9 cellular contexts compared by ENCODE assay signal in genomic region chr5:138274189-138274853, GRCh38. TPM values are rescaled to one million over a fixed set of nuclear protein-coding genes. Genes with fewer than 3 reads are reported as not detected.
A peak's percentile ranks its signal among the peaks of the same experiment; 100 is the strongest.
DNase-seq lines count a peak whose midpoint lies in the region; ATAC-seq, FAIRE-seq and TF ChIP-seq lines count a peak whose summit lies in the region.
"Had no signal": no experiment of that assay in that cellular context is flagged by ENCODE, and none has a peak within 500 bp of the region (broad histone marks: within the 10 kb centered on the region; RNA-seq: fewer than 3 reads in every experiment).

TSS of gene GFRA3 (minus strand) at chr5:138274621. CDS start at chr5:138274424, 197 bp downstream.

- 3% methylated on average over 31 of the region's 62 CpGs; no CpG with 5 or more reads in 1 of the 2 experiments for WGBS in H1 (ENCODE audit: extremely low coverage in 1 of 2, insufficient coverage in 1 of 2, insufficient read length in 1 of 2, insufficient replicate concordance in 2 of 2, low coverage in 1 of 2, low lambda C conversion rate in 2 of 2, missing lambda C conversion rate in 1 of 2), 2 experiments

- H3K36me3 ChIP-seq in DOHH2 (ENCODE audit: control insufficient read depth, low read length) (no peaks in the 10 kb centered on the region), H1 (ENCODE audit: control insufficient read depth in 2 of 4, insufficient read depth in 4 of 4, low read length in 3 of 4) (no peaks in the 10 kb centered on the region), neural progenitor cell (no peaks in the 10 kb centered on the region)

- peak within 1 kb of the TSS; percentile 80 for H4K8ac ChIP-seq in H1 (ENCODE audit: extremely low read depth, insufficient read depth, low read length)

- CTCF ChIA-PET in H1 (lab: Charles Lee; ENCODE audit: partially characterized antibody) = interaction anchor here (0.9 to 10.8 kb wide), 11 partner anchors 8 to 61 kb away, joined by 3 to 128 read pairs (median 5); partner anchors contain the start of gene CDC23

- no peaks in the 10 kb centered on the region for H3K36me3 Mint-ChIP-seq in neural progenitor cell

- peaks cover 24% of the 10 kb centered on the region for H3K27me3 Mint-ChIP-seq in neural progenitor cell (ENCODE audit: insufficient read depth, low read depth)

- H3K4me2 ChIP-seq in DOHH2 (ENCODE audit: low read length) = peak within 1 kb of the TSS; percentile 53
- peak within 1 kb of the TSS; percentile 69 to 72 for H3K4me2 ChIP-seq in H1 (ENCODE audit: insufficient read depth in 1 of 2, low read depth in 2 of 2, low read length in 2 of 2)
- H3K4me2 ChIP-seq in neural progenitor cell = peak within 1 kb of the TSS; percentile 83

- H3K4me1 Mint-ChIP-seq in neural progenitor cell = peaks cover 19% of the 10 kb centered on the region

- peak within 1 kb of the TSS; percentile 83; the same call in 1 of the 2 replicates for H3K18ac ChIP-seq in H1 (ENCODE audit: extremely low read depth, low read length)

- peak within 1 kb of the TSS; percentile 79 for H3K4me3 Mint-ChIP-seq in neural progenitor cell

- no peak within 1 kb of the TSS for H3K14ac ChIP-seq in H1 (ENCODE audit: insufficient read length)

- H2AFZ ChIP-seq in H1 (ENCODE audit: low read length) = peak within 1 kb of the TSS; percentile 75
- H2AFZ ChIP-seq in neural progenitor cell (replicated peaks) = peak within 1 kb of the TSS; percentile 80

- no peak within 1 kb of the TSS for H3K27ac ChIP-seq in DOHH2 (ENCODE audit: low read depth, low read length)
- no peak within 1 kb of the TSS for H3K27ac ChIP-seq in H1 (ENCODE audit: low read depth, low read length)
- H3K27ac ChIP-seq in neural progenitor cell = no peak within 1 kb of the TSS

- H4K91ac ChIP-seq in H1 (replicated peaks; ENCODE audit: insufficient read length, low read length) = no peak within 1 kb of the TSS

- POLR2A ChIA-PET in H1 (lab: Charles Lee; ENCODE audit: partially characterized antibody) = interaction anchor here (0.8 to 1.7 kb wide), 7 partner anchors 10 to 95 kb away, joined by 3 to 6 read pairs (median 3); partner anchors contain the start of genes BRD8, CDC25C, FAM53C and KIF20A

- no peak for TF ChIP-seq RAD21 in H1 (IDR thresholded peaks at IDR 0.05 in 1 of 2, conservative IDR thresholded peaks at IDR 0.05 in 1 of 2; ENCODE audit: low read depth in 2 of 2, low read length in 2 of 2)

- H3K23me2 ChIP-seq in H1 (ENCODE audit: low read depth, low read length) = peaks cover 6% of the 10 kb centered on the region; the same call in 1 of the 2 replicates

- no peaks in the 10 kb centered on the region for H3F3A ChIP-seq in DOHH2 (ENCODE audit: control insufficient read depth, insufficient read depth)
- H3F3A ChIP-seq in neural progenitor cell (ENCODE audit: low read depth) = peaks cover 11% of the 10 kb centered on the region

- TF ChIP-seq CTCF in DOHH2 (IDR thresholded peaks at IDR 0.05; ENCODE audit: low read depth, low read length, poor library complexity, severe bottlenecking) (no peak), H1 (IDR thresholded peaks at IDR 0.05; ENCODE audit: control extremely low read depth in 1 of 3, insufficient read depth in 1 of 3, low read depth in 1 of 3, low read length in 3 of 3) (peak in 1 of 3 experiments; percentile 6; a peak in 1 of 4 replicates), neural progenitor cell (IDR thresholded peaks at IDR 0.05) (peak; percentile 6)

- no peak within 1 kb of the TSS for H2BK15ac ChIP-seq in H1 (ENCODE audit: low read length)

- H3K27me3 ChIP-seq in DOHH2 (ENCODE audit: control insufficient read depth, low read length) = peaks cover 5% of the 10 kb centered on the region; the same call in 1 of the 2 replicates
- H3K27me3 ChIP-seq in H1 (replicated peaks in 1 of 4; ENCODE audit: control insufficient read depth in 3 of 4, extremely low read depth in 1 of 4, insufficient read depth in 3 of 4, low read length in 3 of 4) = peaks cover 3 to 28% (median 26%) of the 10 kb centered on the region in 4 experiments
- H3K27me3 ChIP-seq in neural progenitor cell = peaks cover 48% of the 10 kb centered on the region

- no peak within 1 kb of the TSS for H3K27ac Mint-ChIP-seq in neural progenitor cell

- no peak within 1 kb of the TSS for H3K56ac ChIP-seq in H1 (replicated peaks; ENCODE audit: insufficient read length, low read depth, low read length)

- H3K9me3 ChIP-seq in DOHH2 (ENCODE audit: control insufficient read depth, insufficient read depth, low read length) (no peaks in the 10 kb centered on the region), H1 (ENCODE audit: insufficient read depth in 2 of 2, low read depth in 1 of 2, low read length in 1 of 2) (no peaks in the 10 kb centered on the region), neural progenitor cell (ENCODE audit: low read depth) (no peaks in the 10 kb centered on the region)

- no peaks in the 10 kb centered on the region for H3K9me3 Mint-ChIP-seq in neural progenitor cell

- no peak within 1 kb of the TSS for H2BK12ac ChIP-seq in H1 (ENCODE audit: low read depth, low read length)

- no peak within 1 kb of the TSS for H3K4ac ChIP-seq in H1 (replicated peaks; ENCODE audit: insufficient read length, low read depth, low read length)

- H3K79me1 ChIP-seq in H1 (ENCODE audit: low read depth, low read length) = no peaks in the 10 kb centered on the region

- no peaks in the 10 kb centered on the region for H4K20me1 ChIP-seq in DOHH2 (ENCODE audit: control insufficient read depth, insufficient read depth, low read depth, low read length)
- H4K20me1 ChIP-seq in H1 (replicated peaks in 1 of 2; ENCODE audit: control insufficient read depth in 1 of 2, insufficient read depth in 2 of 2, low read length in 2 of 2) = peaks cover 0 to 2% of the 10 kb centered on the region in 2 experiments
- no peaks in the 10 kb centered on the region for H4K20me1 ChIP-seq in neural progenitor cell (ENCODE audit: low read depth)

- no peaks in the 10 kb centered on the region for H3K9me2 ChIP-seq in DOHH2 (replicated peaks; ENCODE audit: control insufficient read depth, low read length)

- no peak within 1 kb of the TSS for H2AK5ac ChIP-seq in H1 (ENCODE audit: low read depth, low read length)

- H2BK120ac ChIP-seq in H1 (replicated peaks; ENCODE audit: low read depth, low read length) = no peak within 1 kb of the TSS

- DNase-seq in RPMI8226 (peak; percentile 5), H1 (ENCODE audit: low read depth in 1 of 2, low spot score in 2 of 2) (peak in 1 of 2 experiments; percentile 68), neural progenitor cell (ENCODE audit: low spot score) (peak; percentile 66), COLO668 (lab: John Stamatoyannopoulos, UW; ENCODE audit: unreplicated experiment) (no peak), NCI-H446 treated with DMSO at 0.1 percent for 48 hours (lab: John Stamatoyannopoulos, UW) (no peak)

- peak within 1 kb of the TSS; percentile 33 for H3K4me3 ChIP-seq in DOHH2 (ENCODE audit: low read length)
- peak within 1 kb of the TSS; percentile 35 to 63 (median 51) for H3K4me3 ChIP-seq in H1 (ENCODE audit: extremely low read depth in 1 of 4, insufficient read depth in 2 of 4, low read depth in 3 of 4, low read length in 4 of 4)
- H3K4me3 ChIP-seq in neural progenitor cell = peak within 1 kb of the TSS; percentile 58

- H3K9ac ChIP-seq in H1 (replicated peaks in 1 of 4; ENCODE audit: extremely low read depth in 1 of 4, low read depth in 3 of 4, low read length in 3 of 4) (peak within 1 kb of the TSS in 1 of 4 experiments; percentile 56; a peak in 2 of 7 replicates), neural progenitor cell (no peak within 1 kb of the TSS)

- FAIRE-seq in H1 (lab: Jason Lieb, UNC) = no peak
- FAIRE-seq: frontal cortex had no signal

- ATAC-seq in HG02852 (IDR thresholded peaks at IDR 0.05; ENCODE audit: unreplicated experiment) = no peak
- ATAC-seq in HG02678 (IDR thresholded peaks at IDR 0.05; ENCODE audit: unreplicated experiment) = no peak

- H2BK20ac ChIP-seq in H1 (ENCODE audit: low read length) = no peak within 1 kb of the TSS; the same call in 1 of the 2 replicates

- no peak for TF ChIP-seq EP300 in H1 (IDR thresholded peaks at IDR 0.05; ENCODE audit: borderline replicate concordance in 1 of 2, low read depth in 2 of 2, low read length in 2 of 2)

- no peak for TF ChIP-seq POLR2A in H1 (IDR thresholded peaks at IDR 0.05; ENCODE audit: control extremely low read depth in 1 of 2, low read depth in 2 of 2, low read length in 2 of 2)

- H3K23ac ChIP-seq in H1 (ENCODE audit: insufficient read length) = no peak within 1 kb of the TSS

- no peak within 1 kb of the TSS for H4K5ac ChIP-seq in H1 (ENCODE audit: insufficient read length, low read depth, low read length)

- no peaks in the 10 kb centered on the region for H3K79me2 ChIP-seq in DOHH2 (ENCODE audit: control insufficient read depth, low read length)
- no peaks in the 10 kb centered on the region for H3K79me2 ChIP-seq in H1 (ENCODE audit: control insufficient read depth in 1 of 2, insufficient read depth in 2 of 2, low read length in 2 of 2)
- H3K79me2 ChIP-seq in neural progenitor cell (ENCODE audit: low read depth) = no peaks in the 10 kb centered on the region

- H2BK5ac ChIP-seq in H1 (ENCODE audit: low read depth, low read length) = no peak within 1 kb of the TSS

- H3K4me1 ChIP-seq in DOHH2 (ENCODE audit: control insufficient read depth, low read length) (no peaks in the 10 kb centered on the region), H1 (replicated peaks in 1 of 4; ENCODE audit: control insufficient read depth in 3 of 4, insufficient read depth in 4 of 4, low read length in 3 of 4) (peaks cover 0 to 11% (median 3%) of the 10 kb centered on the region in 4 experiments; a peak in 4 of 7 replicates), neural progenitor cell (peaks cover 3% of the 10 kb centered on the region)

TF ChIP-seq in H1, 55 proteins besides CTCF, POLR2A, EP300 and RAD21 (continues in another document):
- TF ChIP-seq EZH2 (IDR thresholded peaks at IDR 0.05; ENCODE audit: low read depth, low read length, severe bottlenecking) = peak; percentile 61
- TF ChIP-seq KDM4A (IDR thresholded peaks at IDR 0.05; ENCODE audit: low read depth, low read length, severe bottlenecking) = peak; percentile 68

RNA-seq across cellular contexts. Expression of gene GFRA3, which starts in this region (rescaled TPM):
- total RNA-seq in H1 (2021; fragmentation: NEBNext Ultra II Directional; extraction: Animal tissue kit (Norgen Biotek cat#: 25700)) = 0.88 and 1.2 TPM in 2 replicates
- polyA plus RNA-seq in H1 (2011; rRNA removed) = 3.4 TPM in 2 replicates
- 1.6 TPM for polyA plus RNA-seq in H1 (2011; cell fraction: cytosol; rRNA removed)
- 2.8 TPM for polyA plus RNA-seq in H1 (2011; cell fraction: nucleus; rRNA removed)
- 1.1 to 2.1 TPM (median 2.0 TPM) in 4 replicates for polyA plus RNA-seq in H1 (2012, experiment 1 of 2)
- 2.5 TPM for polyA plus RNA-seq in H1 (2012, experiment 2 of 2)
- 1.9 TPM for polyA plus RNA-seq in H1 (2013, experiment 1 of 2)
- 2.0 TPM for polyA plus RNA-seq in H1 (2013, experiment 2 of 2)
- 1.4 and 2.2 TPM in 2 replicates for polyA minus RNA-seq in H1 (2011; rRNA and poly(A)+ RNA removed)
- polyA minus RNA-seq in H1 (2011; cell fraction: cytosol; rRNA and poly(A)+ RNA removed) = 0.88 TPM
- polyA minus RNA-seq in H1 (2011; cell fraction: nucleus; rRNA and poly(A)+ RNA removed) = 0.70 TPM
- not detected in 2 replicates for total RNA-seq in neural progenitor cell (ENCODE audit: low replicate concordance)
- total RNA-seq: frontal cortex had no signal

Comparison
In these comparisons a context has a peak if more than half of its experiments do, and no peak if none do; other contexts are left out.
1. Peak in DNase-seq, H3K4me3 ChIP-seq and H3K4me2 ChIP-seq in neural progenitor cell; RNA of the gene not detected or under 1 TPM.